25 cellular contexts compared by ENCODE assay signal in genomic region chr9:93105620-93106019, GRCh38. TPM values are rescaled to one million over a fixed set of nuclear protein-coding genes. Genes with fewer than 3 reads are reported as not detected.
DNase-seq lines count a peak whose midpoint lies in the region; ATAC-seq, FAIRE-seq and TF ChIP-seq lines count a peak whose summit lies in the region.
"Had no signal": no experiment of that assay in that cellular context is flagged by ENCODE, and none has a peak within 500 bp of the region (broad histone marks: within the 10 kb centered on the region; RNA-seq: fewer than 3 reads in every experiment).

No MANE protein-coding gene starts in this region.

- no peak overlapping the region for H3K27ac ChIP-seq in CD8-positive, alpha-beta memory T cell (ENCODE audit: low read depth, low read length)
- H3K27ac ChIP-seq in GM12878 (ENCODE audit: control insufficient read depth, insufficient read depth) = no peak overlapping the region
- H3K27ac ChIP-seq: C4-2B had no signal

- ATAC-seq in GM12878 = no peak
- ATAC-seq in stimulated activated effector memory CD8-positive, alpha-beta T cell treated with anti-CD3 and anti-CD28 coated beads, Interleukin-12 subunit alpha, Interleukin-12 subunit beta, amount 100 ng/mL, for 72 hours = no peak

- H3K9me3 Mint-ChIP-seq in activated naive CD8-positive, alpha-beta T cell (ENCODE audit: low read depth) = no peaks in the 10 kb centered on the region
- H3K9me3 Mint-ChIP-seq in activated naive CD8-positive, alpha-beta T cell treated with anti-CD3 and anti-CD28 coated beads for 36 hours = peaks cover 15% of the 10 kb centered on the region
- H3K9me3 Mint-ChIP-seq in CD8-positive, alpha-beta memory T cell = peaks cover 8 to 16% (median 13%) of the 10 kb centered on the region in 5 donors
- peaks cover 12% of the 10 kb centered on the region for H3K9me3 Mint-ChIP-seq in stimulated activated effector memory CD8-positive, alpha-beta T cell treated with anti-CD3 and anti-CD28 coated beads, Interleukin-12 subunit alpha, Interleukin-12 subunit beta, amount 100 ng/mL, for 72 hours

- TF ChIP-seq RAD21 in GM12878 (IDR thresholded peaks at IDR 0.05; ENCODE audit: insufficient read depth, low read depth, low read length) = no peak

- RAD21 ChIA-PET in GM12878 (lab: Charles Lee; ENCODE audit: unreplicated experiment) = interaction anchor here (1.0 to 6.8 kb wide), 4 partner anchors 41 to 149 kb away, joined by 3 to 77 read pairs (median 6); no protein-coding TSS in a partner anchor

- SMC1A ChIA-PET in GM12878 (lab: Charles Lee; ENCODE audit: uncharacterized antibody, unreplicated experiment) = interaction anchor here (0.7 to 2.0 kb wide), 7 partner anchors 11 to 197 kb away, joined by 3 to 9 read pairs (median 3); no protein-coding TSS in a partner anchor

- H3K4me2 ChIP-seq in GM12878 (ENCODE audit: control insufficient read depth, insufficient read depth) = no peak overlapping the region

- no peak overlapping the region for H2AFZ ChIP-seq in GM12878 (ENCODE audit: control insufficient read depth, low read depth, low read length)

- WGBS in GM12878 (ENCODE audit: insufficient coverage, insufficient replicate concordance, low lambda C conversion rate, missing lambda C conversion rate) = 38% methylated on average over 1 of the region's 1 CpG

- no peaks in the 10 kb centered on the region for H3K27me3 Mint-ChIP-seq in activated naive CD8-positive, alpha-beta T cell
- no peaks in the 10 kb centered on the region for H3K27me3 Mint-ChIP-seq in activated naive CD8-positive, alpha-beta T cell treated with anti-CD3 and anti-CD28 coated beads for 36 hours
- no peaks in the 10 kb centered on the region for H3K27me3 Mint-ChIP-seq in CD8-positive, alpha-beta memory T cell

- no peak overlapping the region for H3K9ac ChIP-seq in GM12878 (ENCODE audit: control insufficient read depth, insufficient read depth, low read length)

- H3K4me3 ChIP-seq in CD8-positive, alpha-beta memory T cell (ENCODE audit: low read length) = no peak overlapping the region
- H3K4me3 ChIP-seq in GM12878 = no peak overlapping the region
- H3K4me3 ChIP-seq: MG63 had no signal

- no peaks in the 10 kb centered on the region for H3K9me3 ChIP-seq in CD8-positive, alpha-beta memory T cell (ENCODE audit: low read length)
- peaks cover 2% of the 10 kb centered on the region for H3K9me3 ChIP-seq in GM12878 (replicated peaks; ENCODE audit: control insufficient read depth, insufficient read depth, low read length)
- H3K9me3 ChIP-seq: MG63 had no signal

- DNase-seq in activated naive CD8-positive, alpha-beta T cell treated with anti-CD3 and anti-CD28 coated beads for 36 hours = no peak
- no peak for DNase-seq in CD8-positive, alpha-beta memory T cell
- DNase-seq in GM12878 (ENCODE audit: low read depth, low spot score) (no peak), GM13976 (ENCODE audit: low spot score) (no peak), midbrain (lab: John Stamatoyannopoulos, UW) (no peak)
- no peak for DNase-seq in stimulated activated effector memory CD8-positive, alpha-beta T cell treated with anti-CD3 and anti-CD28 coated beads, Interleukin-12 subunit alpha, Interleukin-12 subunit beta, amount 100 ng/mL, for 72 hours (ENCODE audit: low spot score in 2 of 2)
- DNase-seq: COR-L47, DMS79, EL, GDM1, HCEC 1CT, IMR-90, KG1, MG63, NCI-H1105 treated with DMSO at 0.1 percent for 48 hours, NCI-H2081, NCI-H2227 treated with DMSO at 0.1 percent for 48 hours, NCI-H526 treated with DMSO at 0.1 percent for 48 hours, RPMI8226 had no signal

- CTCF ChIA-PET in CD8-positive, alpha-beta memory T cell (lab: Charles Lee) = interaction anchor here (0.5 to 5.2 kb wide), 4 partner anchors 8 to 469 kb away, joined by 3 to 34 read pairs (median 3); partner anchors contain the start of gene CARD19
- CTCF ChIA-PET in GM12878 (lab: Yijun Ruan, JAX) = interaction anchor here (1.0 to 7.8 kb wide), 8 partner anchors 10 to 151 kb away, joined by 3 to 130 read pairs (median 3); partner anchors contain the start of gene CARD19

- TF ChIP-seq POLR2A in GM12878 (IDR thresholded peaks at IDR 0.05; ENCODE audit: low read depth, low read length) = no peak

- no peaks in the 10 kb centered on the region for H4K20me1 ChIP-seq in GM12878 (ENCODE audit: control insufficient read depth, insufficient read depth)

- H3K4me1 ChIP-seq in CD8-positive, alpha-beta memory T cell (ENCODE audit: insufficient read depth, low read length) = peaks cover 49% of the 10 kb centered on the region
- peaks cover 12% of the 10 kb centered on the region for H3K4me1 ChIP-seq in GM12878 (ENCODE audit: control insufficient read depth, insufficient read depth, low read length)

- intact Hi-C loops in GM12878 (cut with micrococcal nuclease; ENCODE audit: unreplicated experiment) = loop anchor here (5.0 kb wide), 1 partner anchor 857 kb away; no protein-coding TSS in a partner anchor

- H3K36me3 ChIP-seq in CD8-positive, alpha-beta memory T cell (ENCODE audit: insufficient read depth, low read length) = no peaks in the 10 kb centered on the region
- H3K36me3 ChIP-seq in GM12878 (ENCODE audit: control insufficient read depth in 2 of 2, insufficient read depth in 2 of 2, low read length in 1 of 2) = peaks cover 0 to 2% of the 10 kb centered on the region in 2 experiments; a peak in 2 of 4 replicates

- in situ Hi-C loops in GM12878 (cut with MboI) (loop anchor here (5.0 kb wide), 1 partner anchor 197 kb away; no protein-coding TSS in a partner anchor), GM13976 (cut with MboI; ENCODE audit: low sequenced_read_pairs, unreplicated experiment) (no loop called here)

- peak overlapping the region; percentile 68 for H3K27ac Mint-ChIP-seq in activated naive CD8-positive, alpha-beta T cell
- no peak overlapping the region for H3K27ac Mint-ChIP-seq in activated naive CD8-positive, alpha-beta T cell treated with anti-CD3 and anti-CD28 coated beads for 36 hours
- H3K27ac Mint-ChIP-seq in CD8-positive, alpha-beta memory T cell = peak overlapping the region in 3 of 8 donors; percentile 22 to 69 (median 59)
- H3K27ac Mint-ChIP-seq in stimulated activated effector memory CD8-positive, alpha-beta T cell treated with anti-CD3 and anti-CD28 coated beads, Interleukin-12 subunit alpha, Interleukin-12 subunit beta, amount 100 ng/mL, for 72 hours = peak overlapping the region; percentile 65

- H3K79me2 ChIP-seq in GM12878 (ENCODE audit: control insufficient read depth, insufficient read depth, low read length) = no peaks in the 10 kb centered on the region; the same call in 1 of the 2 replicates

- POLR2A ChIA-PET in CD8-positive, alpha-beta memory T cell (lab: Charles Lee) = interaction anchor here (0.6 to 1.0 kb wide), 2 partner anchors 21 to 78 kb away, joined by 3 read pairs; no protein-coding TSS in a partner anchor
- POLR2A ChIA-PET in GM12878 (lab: Charles Lee) = interaction anchor here (1.0 to 2.3 kb wide), 2 partner anchors 9 to 41 kb away, joined by 3 to 8 read pairs; partner anchors contain the start of gene CARD19

- no peak for TF ChIP-seq EP300 in GM12878 (IDR thresholded peaks at IDR 0.05; ENCODE audit: borderline replicate concordance in 1 of 2, control insufficient read depth in 1 of 2, low read depth in 2 of 2, low read length in 2 of 2)

- H3K27me3 ChIP-seq in CD8-positive, alpha-beta memory T cell (ENCODE audit: insufficient read depth, low read length, poor library complexity, severe bottlenecking) = no peaks in the 10 kb centered on the region
- H3K27me3 ChIP-seq in GM12878 (replicated peaks in 1 of 2; ENCODE audit: control insufficient read depth in 2 of 2, insufficient read depth in 2 of 2, low read length in 1 of 2) = no peaks in the 10 kb centered on the region
- H3K27me3 ChIP-seq: MG63 had no signal

- no peak for FAIRE-seq in GM12878 (lab: Jason Lieb, UNC)
- FAIRE-seq: GM12891, GM19239, H1 had no signal

- H3K36me3 Mint-ChIP-seq in activated naive CD8-positive, alpha-beta T cell = peaks cover 22% of the 10 kb centered on the region
- peaks cover 37% of the 10 kb centered on the region for H3K36me3 Mint-ChIP-seq in activated naive CD8-positive, alpha-beta T cell treated with anti-CD3 and anti-CD28 coated beads for 36 hours
- H3K36me3 Mint-ChIP-seq in CD8-positive, alpha-beta memory T cell = peaks cover 17 to 49% (median 21%) of the 10 kb centered on the region in 3 donors
- peaks cover 35% of the 10 kb centered on the region for H3K36me3 Mint-ChIP-seq in stimulated activated effector memory CD8-positive, alpha-beta T cell treated with anti-CD3 and anti-CD28 coated beads, Interleukin-12 subunit alpha, Interleukin-12 subunit beta, amount 100 ng/mL, for 72 hours

- peaks cover 57% of the 10 kb centered on the region for H3K4me1 Mint-ChIP-seq in activated naive CD8-positive, alpha-beta T cell (ENCODE audit: low read depth)
- H3K4me1 Mint-ChIP-seq in activated naive CD8-positive, alpha-beta T cell treated with anti-CD3 and anti-CD28 coated beads for 36 hours = peaks cover 46% of the 10 kb centered on the region
- H3K4me1 Mint-ChIP-seq in CD8-positive, alpha-beta memory T cell = peaks cover 56 to 78% (median 63%) of the 10 kb centered on the region in 3 donors
- peaks cover 79% of the 10 kb centered on the region for H3K4me1 Mint-ChIP-seq in stimulated activated effector memory CD8-positive, alpha-beta T cell treated with anti-CD3 and anti-CD28 coated beads, Interleukin-12 subunit alpha, Interleukin-12 subunit beta, amount 100 ng/mL, for 72 hours

- peak overlapping the region; percentile 17 for H3K4me3 Mint-ChIP-seq in activated naive CD8-positive, alpha-beta T cell
- no peak overlapping the region for H3K4me3 Mint-ChIP-seq in activated naive CD8-positive, alpha-beta T cell treated with anti-CD3 and anti-CD28 coated beads for 36 hours
- H3K4me3 Mint-ChIP-seq in CD8-positive, alpha-beta memory T cell = peak overlapping the region in 5 of 7 donors; percentile 4 to 21 (median 16)
- H3K4me3 Mint-ChIP-seq in stimulated activated effector memory CD8-positive, alpha-beta T cell treated with anti-CD3 and anti-CD28 coated beads, Interleukin-12 subunit alpha, Interleukin-12 subunit beta, amount 100 ng/mL, for 72 hours = no peak overlapping the region

- BruUV-seq in GM12878 (replicated peaks; lab: Mats Ljungman, UMichigan) = no TSS peak

- TF ChIP-seq CTCF in GM12878 (IDR thresholded peaks at IDR 0.05 in 2 of 3, conservative IDR thresholded peaks at IDR 0.05 in 1 of 3; ENCODE audit: control insufficient read depth in 2 of 3, extremely low read depth in 1 of 3, insufficient read depth in 1 of 3, low read depth in 3 of 3, low read length in 3 of 3) = no peak
- TF ChIP-seq CTCF in GM13976 (IDR thresholded peaks at IDR 0.05; ENCODE audit: borderline replicate concordance, control extremely low read depth, extremely low read depth, insufficient read depth, missing control alignments) = no peak

RNA-seq across cellular contexts. Expression of gene CARD19, which starts 9.6 kb away (rescaled TPM):
- total RNA-seq in activated naive CD8-positive, alpha-beta T cell treated with anti-CD3 and anti-CD28 coated beads for 36 hours = 10 to 100 TPM; 36.5 to 38.6 TPM
- 10 to 100 TPM; 43.2 to 43.6 TPM for total RNA-seq in CD8-positive, alpha-beta memory T cell
- 66.4 TPM for polyA plus RNA-seq in CD8-positive, alpha-beta memory T cell
- 9.7 and 10.4 TPM in 2 replicates for total RNA-seq in GM12878 (2013; cell fraction: nucleolus; rRNA removed)
- total RNA-seq in GM12878 (2014; rRNA removed) = 40.8 and 41.6 TPM in 2 replicates
- total RNA-seq in GM12878 (2014; rRNA removed; fragmentation: Illumina TruSeq; extraction: Trizol) = 12.0 and 13.3 TPM in 2 replicates
- 21.6 and 21.8 TPM in 2 replicates for total RNA-seq in GM12878 (2021)
- polyA plus RNA-seq in GM12878 (2011; ENCODE audit: low read depth) = 4.0 TPM
- 8.6 and 18.3 TPM in 2 replicates for polyA plus RNA-seq in GM12878 (2011; rRNA removed)
- 34.4 and 49.8 TPM in 2 replicates for polyA plus RNA-seq in GM12878 (2011; cell fraction: cytosol; rRNA removed)
- polyA plus RNA-seq in GM12878 (2011; cell fraction: nucleus; rRNA removed) = 47.7 and 53.9 TPM in 2 replicates
- polyA plus RNA-seq in GM12878 (2012) = 11.9 and 12.2 TPM in 2 replicates
- 0.49 and 6.3 TPM in 2 replicates for polyA plus RNA-seq in GM12878 (2014; fragmentation: Illumina TruSeq; extraction: Trizol)
- 1 to 10 TPM in 1 of 2 experiments, under 1 TPM in 1; 0.61 to 3.3 TPM for polyA plus RNA-seq in GM12878 (2014; fragmentation: Nextera tagmentation; extraction: Ambion mirVana)
- polyA plus RNA-seq in GM12878 (2014; rRNA removed) = 38.8 and 44.1 TPM in 2 replicates
- polyA plus RNA-seq in GM12878 (2016; fragmentation: Nextera tagmentation; extraction: Ambion mirVana) = 10 to 100 TPM; 23.3 to 27.7 TPM
- 7.7 and 10.7 TPM in 2 replicates for polyA minus RNA-seq in GM12878 (2011; rRNA and poly(A)+ RNA removed)
- polyA minus RNA-seq in GM12878 (2011; cell fraction: cytosol; rRNA and poly(A)+ RNA removed) = 6.0 and 6.9 TPM in 2 replicates
- polyA minus RNA-seq in GM12878 (2011; cell fraction: nucleus; rRNA and poly(A)+ RNA removed) = 6.8 and 12.7 TPM in 2 replicates

RNA-seq across cellular contexts. Expression of gene NINJ1, which starts 28.4 kb away (rescaled TPM):
- 10 to 100 TPM; 74.9 to 77.8 TPM for total RNA-seq in activated naive CD8-positive, alpha-beta T cell treated with anti-CD3 and anti-CD28 coated beads for 36 hours
- total RNA-seq in CD8-positive, alpha-beta memory T cell = 10 to 100 TPM; 59.9 to 62.9 TPM
- polyA plus RNA-seq in CD8-positive, alpha-beta memory T cell = 103 TPM
- 38.5 and 41.6 TPM in 2 replicates for total RNA-seq in GM12878 (2013; cell fraction: nucleolus; rRNA removed)
- 18.6 and 23.0 TPM in 2 replicates for total RNA-seq in GM12878 (2014; rRNA removed)
- total RNA-seq in GM12878 (2014; rRNA removed; fragmentation: Illumina TruSeq; extraction: Trizol) = 8.0 TPM in 2 replicates
- total RNA-seq in GM12878 (2021) = 15.1 and 16.6 TPM in 2 replicates
- polyA plus RNA-seq in GM12878 (2011; ENCODE audit: low read depth) = 13.3 TPM
- polyA plus RNA-seq in GM12878 (2011; rRNA removed) = 12.7 and 33.5 TPM in 2 replicates
- polyA plus RNA-seq in GM12878 (2011; cell fraction: cytosol; rRNA removed) = 55.7 and 66.8 TPM in 2 replicates
- 48.8 and 50.5 TPM in 2 replicates for polyA plus RNA-seq in GM12878 (2011; cell fraction: nucleus; rRNA removed)
- polyA plus RNA-seq in GM12878 (2012) = 25.3 and 27.1 TPM in 2 replicates
- polyA plus RNA-seq in GM12878 (2014; fragmentation: Illumina TruSeq; extraction: Trizol) = 2.5 and 8.7 TPM in 2 replicates
- polyA plus RNA-seq in GM12878 (2014; fragmentation: Nextera tagmentation; extraction: Ambion mirVana) = 1 to 10 TPM in 1 of 2 experiments, under 1 TPM in 1; 0.64 to 2.5 TPM
- 23.7 and 27.5 TPM in 2 replicates for polyA plus RNA-seq in GM12878 (2014; rRNA removed)
- 10 to 100 TPM; 19.1 to 19.3 TPM for polyA plus RNA-seq in GM12878 (2016; fragmentation: Nextera tagmentation; extraction: Ambion mirVana)
- 21.6 and 36.2 TPM in 2 replicates for polyA minus RNA-seq in GM12878 (2011; rRNA and poly(A)+ RNA removed)
- polyA minus RNA-seq in GM12878 (2011; cell fraction: cytosol; rRNA and poly(A)+ RNA removed) = 14.6 and 15.7 TPM in 2 replicates
- 8.0 and 14.3 TPM in 2 replicates for polyA minus RNA-seq in GM12878 (2011; cell fraction: nucleus; rRNA and poly(A)+ RNA removed)

RNA-seq across cellular contexts. Expression of gene SUSD3, which starts 47.1 kb away (rescaled TPM):
- 10 to 100 TPM; 27.1 to 28.8 TPM for total RNA-seq in activated naive CD8-positive, alpha-beta T cell treated with anti-CD3 and anti-CD28 coated beads for 36 hours
- 10 to 100 TPM; 11.3 to 12.3 TPM for total RNA-seq in CD8-positive, alpha-beta memory T cell
- polyA plus RNA-seq in CD8-positive, alpha-beta memory T cell = 103 TPM
- 27.9 and 29.6 TPM in 2 replicates for total RNA-seq in GM12878 (2013; cell fraction: nucleolus; rRNA removed)
- total RNA-seq in GM12878 (2014; rRNA removed) (61.6 and 65.6 TPM in 2 replicates), GM12878 (2014; rRNA removed; fragmentation: Illumina TruSeq; extraction: Trizol) (26.9 and 29.8 TPM in 2 replicates), GM12878 (2021) (37.6 and 39.8 TPM in 2 replicates)
- polyA plus RNA-seq in GM12878 (2011; ENCODE audit: low read depth) = 15.3 TPM
- polyA plus RNA-seq in GM12878 (2011; rRNA removed) (60.0 and 92.0 TPM in 2 replicates), GM12878 (2014; fragmentation: Illumina TruSeq; extraction: Trizol) (5.4 and 14.1 TPM in 2 replicates), GM12878 (2014; fragmentation: Nextera tagmentation; extraction: Ambion mirVana) (10 to 100 TPM in 1 of 2 experiments, 1 to 10 TPM in 1; 2.5 to 15.1 TPM), GM12878 (2014; rRNA removed) (72.4 and 79.6 TPM in 2 replicates), GM12878 (2016; fragmentation: Nextera tagmentation; extraction: Ambion mirVana) (10 to 100 TPM; 30.9 to 31.3 TPM)
- 129 and 170 TPM in 2 replicates for polyA plus RNA-seq in GM12878 (2011; cell fraction: cytosol; rRNA removed)
- polyA plus RNA-seq in GM12878 (2011; cell fraction: nucleus; rRNA removed) = 83.1 and 109 TPM in 2 replicates
- 25.7 and 33.6 TPM in 2 replicates for polyA plus RNA-seq in GM12878 (2012)
- 46.4 and 91.1 TPM in 2 replicates for polyA minus RNA-seq in GM12878 (2011; rRNA and poly(A)+ RNA removed)
- polyA minus RNA-seq in GM12878 (2011; cell fraction: cytosol; rRNA and poly(A)+ RNA removed) = 31.3 and 42.8 TPM in 2 replicates
- polyA minus RNA-seq in GM12878 (2011; cell fraction: nucleus; rRNA and poly(A)+ RNA removed) = 11.1 and 14.0 TPM in 2 replicates
- total RNA-seq: A673 had no signal

Comparison
In these comparisons a context has a peak if more than half of its experiments do, and no peak if none do; other contexts are left out.
1. H3K4me3 Mint-ChIP-seq: peak in activated naive CD8-positive, alpha-beta T cell (single experiment) and CD8-positive, alpha-beta memory T cell (5 of 7); none in activated naive CD8-positive, alpha-beta T cell treated with anti-CD3 and anti-CD28 coated beads for 36 hours (single experiment) and stimulated activated effector memory CD8-positive, alpha-beta T cell treated with anti-CD3 and anti-CD28 coated beads, Interleukin-12 subunit alpha, Interleukin-12 subunit beta, amount 100 ng/mL, for 72 hours (single experiment).